ENCODE assay signal across 27 cellular contexts in the genomic region with DNA sequence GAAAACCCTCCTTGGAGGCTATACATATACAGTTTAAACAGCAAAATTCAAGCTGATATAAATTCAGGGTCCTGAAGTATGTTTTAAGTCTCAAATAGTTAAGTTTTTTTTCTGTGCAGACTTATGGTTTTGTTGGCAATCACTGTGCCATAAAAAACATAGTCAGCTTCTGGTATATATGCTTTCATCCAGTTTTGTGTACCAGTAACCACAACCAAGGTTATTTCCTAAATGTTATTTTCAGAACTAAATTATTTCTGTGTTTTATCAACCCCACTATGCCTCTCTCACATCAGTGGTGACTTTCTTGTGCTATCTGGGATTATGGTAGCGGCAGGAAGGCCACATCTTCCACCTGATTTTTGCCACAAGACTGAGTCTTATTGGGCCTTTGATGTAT.
"Had no signal": no experiment of that assay in that cellular context is flagged by ENCODE, and none has a peak within 500 bp of the region (broad histone marks: within the 10 kb centered on the region; RNA-seq: fewer than 3 reads in every experiment).

No MANE protein-coding gene starts in this region.

- DNase-seq: stimulated activated CD4-positive, alpha-beta T cell treated with anti-CD3 and anti-CD28 coated beads, Interleukin-2, amount 100 ng/mL, for 48 hours; stimulated activated CD4-positive, alpha-beta T cell treated with anti-CD3 and anti-CD28 coated beads, Interleukin-4, amount 100 ng/mL, for 1 hour; stimulated activated CD4-positive, alpha-beta T cell treated with anti-CD3 and anti-CD28 coated beads, Interleukin-4, amount 100 ng/mL, for 24 hours; stimulated activated CD4-positive, alpha-beta T cell treated with anti-CD3 and anti-CD28 coated beads, Interleukin-4, amount 100 ng/mL, for 4 hours; stimulated activated CD8-positive, alpha-beta memory T cell treated with anti-CD3 and anti-CD28 coated beads, Interleukin-4, amount 100 ng/mL, for 48 hours; stimulated activated naive B cell treated with anti-CD40 and anti-IgM and Interleukin-4, amounts not matched to agents 10 μg/mL and 1 μg/mL and 100 μg/mL, for 72 hours; stimulated activated naive CD4-positive, alpha-beta T cell; stimulated activated naive CD4-positive, alpha-beta T cell treated with Interleukin-2 at 50 U/mL for 16 hours; stimulated activated naive CD8-positive, alpha-beta T cell treated with anti-CD3 and anti-CD28 coated beads, Interleukin-15, amount 100 ng/mL, for 72 hours; stimulated activated naive CD8-positive, alpha-beta T cell treated with anti-CD3 and anti-CD28 coated beads, Interleukin-15, Interleukin-2, amounts not matched to agents 100 U/mL and 50 U/mL, for 24 hours; stomach; substantia nigra; testis; thyroid gland; tibial artery; transverse colon; trophoblast cell; upper lobe of left lung; upper lobe of right lung; uterus had no signal

- H3K36me3 ChIP-seq: stomach, suprapubic skin, thoracic aorta, thyroid gland, tibial artery, tibial nerve, transverse colon, upper lobe of left lung, upper lobe of right lung, uterus, vagina had no signal

- H3K27ac ChIP-seq: stomach, suprapubic skin, testis, thoracic aorta, thyroid gland, tibial artery, tibial nerve, transverse colon, upper lobe of left lung, upper lobe of right lung, uterus, vagina had no signal

- ATAC-seq: stimulated activated effector memory CD8-positive, alpha-beta T cell treated with anti-CD3 and anti-CD28 coated beads, Interleukin-12 subunit alpha, Interleukin-12 subunit beta, amount 100 ng/mL, for 72 hours; stimulated activated memory B cell treated with anti-CD40 and anti-IgM and Interleukin-4, amounts not matched to agents 10 μg/mL and 1 μg/mL and 100 μg/mL, for 72 hours; stimulated activated naive B cell treated with anti-CD40 and anti-IgM and Interleukin-4, amounts not matched to agents 10 μg/mL and 1 μg/mL and 100 μg/mL, for 72 hours; stimulated activated naive CD8-positive, alpha-beta T cell treated with anti-CD3 and anti-CD28 coated beads, Interleukin-15, amount 100 ng/mL, for 72 hours; stimulated activated naive CD8-positive, alpha-beta T cell treated with anti-CD3 and anti-CD28 coated beads, Interleukin-15, Interleukin-2, amounts not matched to agents 100 U/mL and 50 U/mL, for 24 hours; upper lobe of right lung had no signal

- H3K4me1 ChIP-seq: stomach, suprapubic skin, testis, thyroid gland, tibial artery, tibial nerve, transverse colon, upper lobe of left lung, upper lobe of right lung, uterus, vagina had no signal

- H3K27me3 ChIP-seq: stomach, suprapubic skin, testis, thyroid gland, tibial artery, tibial nerve, transverse colon, upper lobe of left lung, upper lobe of right lung, uterus, vagina had no signal

- FAIRE-seq: urothelium cell line had no signal

- H3K9me3 ChIP-seq: testis, thyroid gland, vagina had no signal

- H3K4me3 ChIP-seq: stomach, suprapubic skin, testis, thoracic aorta, thyroid gland, tibial artery, tibial nerve, transverse colon, upper lobe of left lung, upper lobe of right lung, uterus, vagina had no signal
